Comparison of ENCODE assay signal across 18 cellular contexts in genomic region chr11:75279273-75279672, GRCh38. TPM values are rescaled to one million over a fixed set of nuclear protein-coding genes. Genes with fewer than 3 reads are reported as not detected.
DNase-seq lines count a peak whose midpoint lies in the region; ATAC-seq, FAIRE-seq and TF ChIP-seq lines count a peak whose summit lies in the region.
"Had no signal": no experiment of that assay in that cellular context is flagged by ENCODE, and none has a peak within 500 bp of the region (broad histone marks: within the 10 kb centered on the region; RNA-seq: fewer than 3 reads in every experiment).

No MANE protein-coding gene starts in this region.

- H3K36me3 Mint-ChIP-seq in natural killer cell, result no peaks in the 10 kb centered on the region
- no peaks in the 10 kb centered on the region for H3K36me3 Mint-ChIP-seq in natural killer cell treated with Interleukin-12 subunit alpha and Interleukin-12 subunit beta and Interleukin-15 and Interleukin-18, amount 100 ng/mL, for 72 hours
- peaks cover 8% of the 10 kb centered on the region for H3K36me3 Mint-ChIP-seq in T-helper 17 cell (ENCODE audit: low read depth)

- H3K27me3 Mint-ChIP-seq in natural killer cell (ENCODE audit: low read depth in 2 of 2), result no peaks in the 10 kb centered on the region
- no peaks in the 10 kb centered on the region for H3K27me3 Mint-ChIP-seq in natural killer cell treated with Interleukin-12 subunit alpha and Interleukin-12 subunit beta and Interleukin-15 and Interleukin-18, amount 100 ng/mL, for 72 hours
- no peaks in the 10 kb centered on the region for H3K27me3 Mint-ChIP-seq in T-helper 17 cell
- H3K27me3 Mint-ChIP-seq: activated CD4-positive, alpha-beta memory T cell treated with anti-CD3 and anti-CD28 coated beads for 36 hours had no signal

- H3K9me3 ChIP-seq in T-helper 17 cell (ENCODE audit: control insufficient read depth, low read length, poor library complexity, severe bottlenecking), result no peaks in the 10 kb centered on the region
- no peaks in the 10 kb centered on the region for H3K9me3 ChIP-seq in kidney (ENCODE audit: control insufficient read depth in 1 of 2, low read length in 2 of 2)
- no peaks in the 10 kb centered on the region for H3K9me3 ChIP-seq in vagina
- H3K9me3 ChIP-seq: SK-N-SH, thyroid gland had no signal

- H3K27me3 ChIP-seq in vagina, result no peaks in the 10 kb centered on the region
- H3K27me3 ChIP-seq: thyroid gland had no signal

- ATAC-seq in natural killer cell (no peak), T-helper 17 cell (no peak), HG02623 (IDR thresholded peaks at IDR 0.05; ENCODE audit: unreplicated experiment) (no peak), HG02981 (IDR thresholded peaks at IDR 0.05; ENCODE audit: unreplicated experiment) (no peak)
- ATAC-seq in natural killer cell treated with Interleukin-12 subunit alpha and Interleukin-12 subunit beta and Interleukin-15 and Interleukin-18, amount 100 ng/mL, for 72 hours, result no peak

- no peak for TF ChIP-seq CTCF in natural killer cell (IDR thresholded peaks at IDR 0.05)
- TF ChIP-seq CTCF in kidney (IDR thresholded peaks at IDR 0.05; ENCODE audit: borderline replicate concordance, extremely low read depth, insufficient read depth), result no peak
- TF ChIP-seq CTCF in vagina (IDR thresholded peaks at IDR 0.05), result no peak

- intact Hi-C loops in natural killer cell (cut with micrococcal nuclease), result no loop called here
- intact Hi-C loops in kidney (cut with DNase I), result loop anchor here (5.0 kb wide), 1 partner anchor 103 kb away; no protein-coding TSS in a partner anchor
- intact Hi-C loops in vagina (cut with DNase I), result loop anchor here (2.0 kb wide), 1 partner anchor 106 kb away; no protein-coding TSS in a partner anchor

- H3K4me3 ChIP-seq in kidney (ENCODE audit: low read length in 2 of 2) (no peak overlapping the region), vagina (no peak overlapping the region)
- H3K4me3 ChIP-seq: thyroid gland had no signal

- H3K36me3 ChIP-seq in kidney (ENCODE audit: control insufficient read depth in 1 of 2, insufficient read depth in 2 of 2, low read length in 2 of 2) (peaks cover 7 to 26% of the 10 kb centered on the region in 2 donors), vagina (peaks cover 0 to 34% of the 10 kb centered on the region in 2 donors)

- TF ChIP-seq POLR2A in vagina (IDR thresholded peaks at IDR 0.05), result no peak

- no peaks in the 10 kb centered on the region for H3K9me3 Mint-ChIP-seq in natural killer cell
- no peaks in the 10 kb centered on the region for H3K9me3 Mint-ChIP-seq in natural killer cell treated with Interleukin-12 subunit alpha and Interleukin-12 subunit beta and Interleukin-15 and Interleukin-18, amount 100 ng/mL, for 72 hours
- H3K9me3 Mint-ChIP-seq: activated CD4-positive, alpha-beta memory T cell treated with anti-CD3 and anti-CD28 coated beads for 36 hours had no signal

- DNase-seq in natural killer cell (no peak), T-helper 17 cell (no peak), kidney (peak; percentile 31), vagina (ENCODE audit: extremely low spot score in 2 of 2) (no peak), NCI-H345 treated with DMSO at 0.1 percent for 48 hours (lab: John Stamatoyannopoulos, UW; ENCODE audit: unreplicated experiment) (no peak)
- DNase-seq in natural killer cell treated with Interleukin-12 subunit alpha and Interleukin-12 subunit beta and Interleukin-15 and Interleukin-18, amount 100 ng/mL, for 72 hours (ENCODE audit: low spot score), result no peak
- DNase-seq: activated CD4-positive, alpha-beta memory T cell treated with anti-CD3 and anti-CD28 coated beads for 36 hours; NCI-H187; NCI-H510A; occipital lobe; OCI-M1; SK-N-SH; stimulated activated CD4-positive, alpha-beta T cell treated with anti-CD3 and anti-CD28 coated beads, Interleukin-4, amount 100 ng/mL, for 4 hours; thyroid gland had no signal

- H3K27ac Mint-ChIP-seq in natural killer cell (peak overlapping the region; percentile 29 to 72), T-helper 17 cell (peak overlapping the region; percentile 90)
- no peak overlapping the region for H3K27ac Mint-ChIP-seq in natural killer cell treated with Interleukin-12 subunit alpha and Interleukin-12 subunit beta and Interleukin-15 and Interleukin-18, amount 100 ng/mL, for 72 hours

- H3K4me1 ChIP-seq in kidney (ENCODE audit: control insufficient read depth in 1 of 2, insufficient read depth in 1 of 2, low read depth in 1 of 2, low read length in 2 of 2) (no peaks in the 10 kb centered on the region), vagina (no peaks in the 10 kb centered on the region)

- no peak for FAIRE-seq in kidney (lab: Jason Lieb, UNC)

- peaks cover 40 to 42% of the 10 kb centered on the region in 2 donors for H3K4me1 Mint-ChIP-seq in natural killer cell
- H3K4me1 Mint-ChIP-seq in natural killer cell treated with Interleukin-12 subunit alpha and Interleukin-12 subunit beta and Interleukin-15 and Interleukin-18, amount 100 ng/mL, for 72 hours (ENCODE audit: low read depth in 2 of 2), result peaks cover 29 to 36% of the 10 kb centered on the region in 2 donors
- peaks cover 38% of the 10 kb centered on the region for H3K4me1 Mint-ChIP-seq in T-helper 17 cell

- H3K27ac ChIP-seq in kidney (ENCODE audit: low read depth in 2 of 2, low read length in 2 of 2) (no peak overlapping the region), vagina (peak overlapping the region; percentile 16)
- H3K27ac ChIP-seq: thyroid gland had no signal

- no peak overlapping the region for H3K4me3 Mint-ChIP-seq in natural killer cell
- no peak overlapping the region for H3K4me3 Mint-ChIP-seq in natural killer cell treated with Interleukin-12 subunit alpha and Interleukin-12 subunit beta and Interleukin-15 and Interleukin-18, amount 100 ng/mL, for 72 hours
- H3K4me3 Mint-ChIP-seq in T-helper 17 cell, result no peak overlapping the region
- H3K4me3 Mint-ChIP-seq: activated CD4-positive, alpha-beta memory T cell treated with anti-CD3 and anti-CD28 coated beads for 36 hours had no signal

- H3K9ac ChIP-seq in kidney (ENCODE audit: low read length in 2 of 2), result no peak overlapping the region
- H3K9ac ChIP-seq: SK-N-SH had no signal

RNA-seq across cellular contexts. Expression of gene TPBGL, which starts 38.7 kb away (rescaled TPM):
- total RNA-seq in natural killer cell (under 1 TPM; 0.34 to 0.75 (median 0.45) TPM), T-helper 17 cell (under 1 TPM; 0.42 to 0.60 TPM), kidney (0.69 TPM), vagina (1.7 TPM)
- under 1 TPM; 0.14 to 0.43 TPM for total RNA-seq in natural killer cell treated with Interleukin-12 subunit alpha and Interleukin-12 subunit beta and Interleukin-15 and Interleukin-18, amount 100 ng/mL, for 72 hours
- polyA plus RNA-seq in kidney (ENCODE audit: insufficient read depth, low read depth, low replicate concordance), result 0.13 TPM
- total RNA-seq: epithelial cell of proximal tubule, MCF 10A had no signal

Comparison
In these comparisons a context has a peak if more than half of its experiments do, and no peak if none do; other contexts are left out.
1. H3K27ac Mint-ChIP-seq: peak in natural killer cell (2 of 2) and T-helper 17 cell (single experiment); none in natural killer cell treated with Interleukin-12 subunit alpha and Interleukin-12 subunit beta and Interleukin-15 and Interleukin-18, amount 100 ng/mL, for 72 hours (0 of 2).